Comparison of ENCODE assay signal across 8 cellular contexts in the genomic region with DNA sequence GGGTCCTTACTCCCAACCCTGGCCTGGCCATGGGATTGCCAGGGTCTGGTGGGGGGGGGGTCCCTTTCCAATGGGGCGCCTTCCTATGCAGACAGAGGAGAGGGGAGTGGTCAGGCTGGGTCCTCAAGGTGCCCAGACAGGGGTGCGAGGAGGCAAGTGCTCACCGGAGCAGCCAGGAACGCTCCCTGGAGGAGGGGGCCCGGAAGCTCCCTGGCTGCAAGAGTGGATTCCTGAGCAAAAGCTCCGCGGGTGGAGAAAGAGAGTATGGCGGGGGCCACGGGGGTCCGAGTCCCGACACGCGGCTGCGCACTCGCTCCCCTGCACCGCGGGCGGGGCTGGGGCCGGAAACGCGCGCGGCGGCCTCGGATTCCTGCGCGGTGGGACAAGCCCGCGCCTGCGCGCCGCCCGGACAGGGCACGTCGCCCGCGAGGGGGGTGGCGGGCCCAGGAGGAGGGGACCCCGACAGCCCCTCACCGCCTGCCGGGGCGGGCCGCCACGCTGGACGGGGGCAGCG. TPM values are rescaled to one million over a fixed set of nuclear protein-coding genes. Genes with fewer than 3 reads are reported as not detected.
A peak's percentile ranks its signal among the peaks of the same experiment; 100 is the strongest.
DNase-seq lines count a peak whose midpoint lies in the region; ATAC-seq, FAIRE-seq and TF ChIP-seq lines count a peak whose summit lies in the region.

No MANE protein-coding gene starts in this region.

- H3K9ac ChIP-seq in HCT116 (ENCODE audit: low read length) (peak overlapping the region; percentile 95), GM12878 (ENCODE audit: control insufficient read depth, insufficient read depth, low read length) (peak overlapping the region; percentile 49; the same call in 1 of the 2 replicates)

- peak; percentile 65 for DNase-seq in D721Med (ENCODE audit: insufficient read length, low spot score)
- DNase-seq in HCT116 (ENCODE audit: low read depth, low spot score): no peak
- DNase-seq in T follicular helper cell (ENCODE audit: low read depth): peak; percentile 38
- no peak for DNase-seq in GM12878 (ENCODE audit: low read depth, low spot score)
- DNase-seq in stimulated activated CD4-positive, alpha-beta T cell treated with anti-CD3 and anti-CD28 coated beads, Interleukin-15, amount 100 ng/mL, for 24 hours: peak; percentile 75
- no peak for DNase-seq in OCI-M2 (lab: John Stamatoyannopoulos, UW; ENCODE audit: unreplicated experiment)
- no peak for DNase-seq in NCI-H510A (lab: John Stamatoyannopoulos, UW)

- in situ Hi-C loops in GM12878 (cut with MboI): no loop called here

- FAIRE-seq in D721Med (lab: Jason Lieb, UNC): no peak
- FAIRE-seq in GM12878 (lab: Jason Lieb, UNC): no peak

- CTCF ChIA-PET in HCT116 (lab: Charles Lee): no interaction called here
- CTCF ChIA-PET in GM12878 (lab: Yijun Ruan, JAX): interaction anchor here (1.2 kb wide), 1 partner anchor 73 kb away, joined by 3 read pairs; no protein-coding TSS in a partner anchor

- intact Hi-C loops in HCT116 (cut with micrococcal nuclease) (loop anchor here (2.0 to 5.0 kb wide), 2 partner anchors 74 to 89 kb away; a partner anchor contains a TSS), GM12878 (cut with micrococcal nuclease; ENCODE audit: unreplicated experiment) (loop anchor here (2.0 to 10.0 kb wide), 3 partner anchors 72 to 190 kb away; a partner anchor contains a TSS)

- SMC1A ChIA-PET in GM12878 (lab: Charles Lee; ENCODE audit: uncharacterized antibody, unreplicated experiment): no interaction called here

- H3K9me3 ChIP-seq in HCT116 (ENCODE audit: control insufficient read depth in 1 of 2, insufficient read depth in 1 of 2, low read depth in 1 of 2, low read length in 2 of 2) (no peaks in the 10 kb centered on the region), GM12878 (replicated peaks; ENCODE audit: control insufficient read depth, insufficient read depth, low read length) (no peaks in the 10 kb centered on the region), iPS-18c (ENCODE audit: control insufficient read depth, insufficient read depth, low read length) (no peaks in the 10 kb centered on the region)

- H2AFZ ChIP-seq in HCT116 (ENCODE audit: low read depth, low read length, poor library complexity, severe bottlenecking): no peak overlapping the region
- peak overlapping the region; percentile 81 for H2AFZ ChIP-seq in GM12878 (ENCODE audit: control insufficient read depth, low read depth, low read length)

- TF ChIP-seq RAD21 in HCT116 (IDR thresholded peaks at IDR 0.05; ENCODE audit: low read depth) (no peak), GM12878 (IDR thresholded peaks at IDR 0.05; ENCODE audit: insufficient read depth, low read depth, low read length) (no peak)

- H3K79me2 ChIP-seq in HCT116 (ENCODE audit: insufficient read depth, low read length): peaks cover 9% of the 10 kb centered on the region; the same call in 1 of the 2 replicates
- H3K79me2 ChIP-seq in GM12878 (ENCODE audit: control insufficient read depth, insufficient read depth, low read length): no peaks in the 10 kb centered on the region

- POLR2A ChIA-PET in HCT116 (lab: Charles Lee) (no interaction called here), GM12878 (lab: Charles Lee) (no interaction called here)

- RAD21 ChIA-PET in HCT116 (lab: Charles Lee; ENCODE audit: low non-redundant PET in 1 of 2, low total read pairs in 2 of 2, uncharacterized antibody in 2 of 2, unreplicated experiment in 2 of 2): no interaction called here
- RAD21 ChIA-PET in GM12878 (lab: Charles Lee; ENCODE audit: unreplicated experiment): no interaction called here

- H4K20me1 ChIP-seq in HCT116 (ENCODE audit: insufficient read depth) (no peaks in the 10 kb centered on the region), GM12878 (ENCODE audit: control insufficient read depth, insufficient read depth) (no peaks in the 10 kb centered on the region)

- TF ChIP-seq EP300 in GM12878 (IDR thresholded peaks at IDR 0.05; ENCODE audit: borderline replicate concordance in 1 of 2, control insufficient read depth in 1 of 2, low read depth in 2 of 2, low read length in 2 of 2): no peak

- WGBS in GM12878 (ENCODE audit: insufficient coverage, insufficient replicate concordance, low lambda C conversion rate, missing lambda C conversion rate): 1% methylated on average over 27 of the region's 46 CpGs

- BruUV-seq in HCT116 (replicated peaks; lab: Mats Ljungman, UMichigan) (no TSS peak), GM12878 (replicated peaks; lab: Mats Ljungman, UMichigan) (no TSS peak)

- H3K27me3 ChIP-seq in HCT116 (ENCODE audit: insufficient read depth, low read length): no peaks in the 10 kb centered on the region
- H3K27me3 ChIP-seq in GM12878 (replicated peaks in 1 of 2; ENCODE audit: control insufficient read depth in 2 of 2, insufficient read depth in 2 of 2, low read length in 1 of 2): no peaks in the 10 kb centered on the region

- peaks cover 60 to 70% of the 10 kb centered on the region in 2 experiments for H3K4me1 ChIP-seq in HCT116 (ENCODE audit: control insufficient read depth in 1 of 2, insufficient read depth in 2 of 2, low read length in 2 of 2)
- H3K4me1 ChIP-seq in GM12878 (ENCODE audit: control insufficient read depth, insufficient read depth, low read length): peaks cover 12% of the 10 kb centered on the region

- peak overlapping the region; percentile 86 for H3K4me2 ChIP-seq in HCT116 (ENCODE audit: low read length)
- H3K4me2 ChIP-seq in GM12878 (ENCODE audit: control insufficient read depth, insufficient read depth): peak overlapping the region; percentile 92

- H3K36me3 ChIP-seq in HCT116 (ENCODE audit: control insufficient read depth in 1 of 2, insufficient read depth in 2 of 2, low read length in 2 of 2) (no peaks in the 10 kb centered on the region), GM12878 (ENCODE audit: control insufficient read depth in 2 of 2, insufficient read depth in 2 of 2, low read length in 1 of 2) (no peaks in the 10 kb centered on the region)

- TF ChIP-seq CTCF in D721Med (IDR thresholded peaks at IDR 0.05; ENCODE audit: insufficient read depth, missing control alignments) (no peak), HCT116 (IDR thresholded peaks at IDR 0.05 in 2 of 3, conservative IDR thresholded peaks at IDR 0.05 in 1 of 3; ENCODE audit: borderline replicate concordance in 1 of 3, insufficient read depth in 1 of 3, low read depth in 2 of 3, low read length in 2 of 3) (no peak), GM12878 (IDR thresholded peaks at IDR 0.05 in 2 of 3, conservative IDR thresholded peaks at IDR 0.05 in 1 of 3; ENCODE audit: control insufficient read depth in 2 of 3, extremely low read depth in 1 of 3, insufficient read depth in 1 of 3, low read depth in 3 of 3, low read length in 3 of 3) (no peak)

- TF ChIP-seq POLR2A in HCT116 (IDR thresholded peaks at IDR 0.05; ENCODE audit: borderline replicate concordance, extremely low read depth, insufficient read depth, insufficient read length): no peak
- 0 out of 2 replicates have a peak, but pooled peaks have one; percentile 27 for TF ChIP-seq POLR2A in GM12878 (IDR thresholded peaks at IDR 0.05; ENCODE audit: low read depth, low read length)

- no peaks in the 10 kb centered on the region for H3K9me2 ChIP-seq in HCT116 (ENCODE audit: insufficient read depth)

- peak overlapping the region; percentile 72 to 87 for H3K4me3 ChIP-seq in HCT116 (replicated peaks in 1 of 2; ENCODE audit: low read depth in 1 of 2, low read length in 2 of 2)
- peak overlapping the region; percentile 63 for H3K4me3 ChIP-seq in GM12878
- peak overlapping the region; percentile 41; the same call in 1 of the 2 replicates for H3K4me3 ChIP-seq in iPS-18c (ENCODE audit: insufficient read depth, low read depth, low read length)

- ATAC-seq in HCT116 (peak; percentile 34), GM12878 (peak; percentile 53)

- peak overlapping the region; percentile 99 for H3K27ac ChIP-seq in HCT116 (ENCODE audit: low read depth, low read length)
- H3K27ac ChIP-seq in GM12878 (ENCODE audit: control insufficient read depth, insufficient read depth): no peak overlapping the region; the same call in 1 of the 2 replicates

TF ChIP-seq in HCT116, 20 proteins besides CTCF, POLR2A, EP300 and RAD21 (continues in another document):
- TF ChIP-seq TCF7L2 (IDR thresholded peaks at IDR 0.05; ENCODE audit: borderline replicate concordance, extremely low read depth, insufficient read depth, insufficient read length): no peak

TF ChIP-seq in GM12878, 131 proteins besides CTCF, POLR2A, EP300 and RAD21 (continues in another document):
- TF ChIP-seq, protein P1, sequence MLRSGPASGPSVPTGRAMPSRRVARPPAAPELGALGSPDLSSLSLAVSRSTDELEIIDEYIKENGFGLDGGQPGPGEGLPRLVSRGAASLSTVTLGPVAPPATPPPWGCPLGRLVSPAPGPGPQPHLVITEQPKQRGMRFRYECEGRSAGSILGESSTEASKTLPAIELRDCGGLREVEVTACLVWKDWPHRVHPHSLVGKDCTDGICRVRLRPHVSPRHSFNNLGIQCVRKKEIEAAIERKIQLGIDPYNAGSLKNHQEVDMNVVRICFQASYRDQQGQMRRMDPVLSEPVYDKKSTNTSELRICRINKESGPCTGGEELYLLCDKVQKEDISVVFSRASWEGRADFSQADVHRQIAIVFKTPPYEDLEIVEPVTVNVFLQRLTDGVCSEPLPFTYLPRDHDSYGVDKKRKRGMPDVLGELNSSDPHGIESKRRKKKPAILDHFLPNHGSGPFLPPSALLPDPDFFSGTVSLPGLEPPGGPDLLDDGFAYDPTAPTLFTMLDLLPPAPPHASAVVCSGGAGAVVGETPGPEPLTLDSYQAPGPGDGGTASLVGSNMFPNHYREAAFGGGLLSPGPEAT (IDR thresholded peaks at IDR 0.05; ENCODE audit: low read depth): 0 out of 2 replicates have a peak, but pooled peaks have one; percentile 15
- TF ChIP-seq STAT1 (conservative IDR thresholded peaks at IDR 0.05): 0 out of 2 replicates have a peak, but pooled peaks have one; percentile 35

RNA-seq across cellular contexts. Expression of a gene that starts 27.7 kb away (rescaled TPM):
- 0.10 TPM for total RNA-seq in HCT116 (2021; ENCODE audit: unreplicated experiment)
- polyA plus RNA-seq in HCT116 (2012): 0.03 TPM in 1 of 2 replicates, not detected in the other
- 118 and 130 TPM in 2 replicates for total RNA-seq in GM12878 (2013; cell fraction: nucleolus; rRNA removed)
- 45.8 and 49.3 TPM in 2 replicates for total RNA-seq in GM12878 (2014; rRNA removed)
- 20.3 and 21.0 TPM in 2 replicates for total RNA-seq in GM12878 (2014; rRNA removed; fragmentation: Illumina TruSeq; extraction: Trizol)
- total RNA-seq in GM12878 (2021): 39.6 and 40.3 TPM in 2 replicates
- 9.9 TPM for polyA plus RNA-seq in GM12878 (2011; ENCODE audit: low read depth)
- polyA plus RNA-seq in GM12878 (2011; rRNA removed): 10.2 and 14.9 TPM in 2 replicates
- 23.7 and 36.1 TPM in 2 replicates for polyA plus RNA-seq in GM12878 (2011; cell fraction: cytosol; rRNA removed)
- 47.6 and 57.0 TPM in 2 replicates for polyA plus RNA-seq in GM12878 (2011; cell fraction: nucleus; rRNA removed)
- 22.6 and 24.5 TPM in 2 replicates for polyA plus RNA-seq in GM12878 (2012)
- polyA plus RNA-seq in GM12878 (2014; fragmentation: Illumina TruSeq; extraction: Trizol): 4.9 and 14.5 TPM in 2 replicates
- polyA plus RNA-seq in GM12878 (2014; fragmentation: Nextera tagmentation; extraction: Ambion mirVana): 1 to 10 TPM; 1.9 to 2.2 TPM
- polyA plus RNA-seq in GM12878 (2014; rRNA removed): 30.0 and 30.7 TPM in 2 replicates
- polyA plus RNA-seq in GM12878 (2016; fragmentation: Nextera tagmentation; extraction: Ambion mirVana): 10 to 100 TPM; 19.8 to 21.7 TPM
- polyA minus RNA-seq in GM12878 (2011; rRNA and poly(A)+ RNA removed): 38.5 and 63.1 TPM in 2 replicates
- polyA minus RNA-seq in GM12878 (2011; cell fraction: cytosol; rRNA and poly(A)+ RNA removed): 15.9 and 17.0 TPM in 2 replicates
- polyA minus RNA-seq in GM12878 (2011; cell fraction: nucleus; rRNA and poly(A)+ RNA removed): 15.6 and 33.9 TPM in 2 replicates

Comparison
In these comparisons a context has a peak if more than half of its experiments do, and no peak if none do; other contexts are left out.
1. DNase-seq: peak in D721Med (single experiment), T follicular helper cell (single experiment) and stimulated activated CD4-positive, alpha-beta T cell treated with anti-CD3 and anti-CD28 coated beads, Interleukin-15, amount 100 ng/mL, for 24 hours (single experiment); none in HCT116 (single experiment), GM12878 (single experiment), OCI-M2 (single experiment) and NCI-H510A (single experiment).
2. RNA of a gene that starts 27.7 kb away (total RNA-seq): 20.3 to 130 TPM in GM12878; 0.10 TPM in HCT116 (single experiment); every median in the first group is over 10 times any median in the second.
3. Peak in every context shown above with its lines, with median percentiles within 50 percentile points of each other: H3K4me3 ChIP-seq.